In genomic region chr19:18917593-18917992, GRCh38 we compare ENCODE assay signal across 8 cellular contexts. TPM values are rescaled to one million over a fixed set of nuclear protein-coding genes. Genes with fewer than 3 reads are reported as not detected.
DNase-seq lines count a peak whose midpoint lies in the region; TF ChIP-seq lines count a peak whose summit lies in the region.
"Not testable (repeated sequence)": the region's sequence is repeated elsewhere in the genome, so short reads cannot be mapped to it uniquely, and the experiment has no call there.

No MANE protein-coding gene starts in this region.

- peak overlapping the region; percentile 85 for H3K27ac Mint-ChIP-seq in activated CD4-positive, alpha-beta T cell treated with anti-CD3 and anti-CD28 coated beads, Interleukin-2, amount 10 ng/mL, durations not matched to agents 7 days and 5 days
- not testable (repeated sequence) for H3K27ac Mint-ChIP-seq in activated naive CD8-positive, alpha-beta T cell treated with anti-CD3 and anti-CD28 coated beads for 36 hours; endothelial cell (ENCODE audit: unreplicated experiment)
- peak overlapping the region; percentile 82 for H3K27ac Mint-ChIP-seq in mesothelial cell of epicardium

- TF ChIP-seq CTCF in AG10803 (conservative IDR thresholded peaks at IDR 0.05; ENCODE audit: low read length); OCI-LY1 (IDR thresholded peaks at IDR 0.05; ENCODE audit: low read length); endothelial cell (IDR thresholded peaks at IDR 0.05; ENCODE audit: unreplicated experiment); mesothelial cell of epicardium (IDR thresholded peaks at IDR 0.05; ENCODE audit: unreplicated experiment); smooth muscle cell (IDR thresholded peaks at IDR 0.05; ENCODE audit: borderline replicate concordance, insufficient read depth, poor library complexity, severe bottlenecking): not testable (repeated sequence)

- peaks cover 40% of the 10 kb centered on the region for H3K36me3 Mint-ChIP-seq in activated CD4-positive, alpha-beta T cell treated with anti-CD3 and anti-CD28 coated beads, Interleukin-2, amount 10 ng/mL, durations not matched to agents 7 days and 5 days (ENCODE audit: low read depth)
- H3K36me3 Mint-ChIP-seq in activated naive CD8-positive, alpha-beta T cell treated with anti-CD3 and anti-CD28 coated beads for 36 hours: peaks cover 39% of the 10 kb centered on the region
- H3K36me3 Mint-ChIP-seq in endothelial cell (ENCODE audit: low read depth, unreplicated experiment): peaks cover 21% of the 10 kb centered on the region
- H3K36me3 Mint-ChIP-seq in mesothelial cell of epicardium: peaks cover 17% of the 10 kb centered on the region

- H3K4me3 ChIP-seq in AG10803 (ENCODE audit: low read length) (peak overlapping the region; percentile 27; the same call in 1 of the 2 replicates), GM23248 (peak overlapping the region; percentile 86), OCI-LY1 (ENCODE audit: low read depth, low read length, poor library complexity, severe bottlenecking) (peak overlapping the region; percentile 94), smooth muscle cell (peak overlapping the region; percentile 93)

- H3K9me2 ChIP-seq in GM23248 (ENCODE audit: insufficient read depth); OCI-LY1 (ENCODE audit: low read depth, low read length): not testable (repeated sequence)

- not testable (repeated sequence) for H3K9me3 ChIP-seq in GM23248 (ENCODE audit: low read depth); OCI-LY1 (ENCODE audit: low read length); smooth muscle cell (replicated peaks; ENCODE audit: low read depth)

- not testable (repeated sequence) for H4K20me1 ChIP-seq in GM23248 (ENCODE audit: insufficient read depth); OCI-LY1 (ENCODE audit: insufficient read depth, low read length)
- H4K20me1 ChIP-seq in smooth muscle cell (ENCODE audit: low read depth): peaks cover 44% of the 10 kb centered on the region

- not testable (repeated sequence) for H3K27me3 Mint-ChIP-seq in activated CD4-positive, alpha-beta T cell treated with anti-CD3 and anti-CD28 coated beads, Interleukin-2, amount 10 ng/mL, durations not matched to agents 7 days and 5 days; activated naive CD8-positive, alpha-beta T cell treated with anti-CD3 and anti-CD28 coated beads for 36 hours; mesothelial cell of epicardium (ENCODE audit: low read depth)
- H3K27me3 Mint-ChIP-seq in endothelial cell (ENCODE audit: unreplicated experiment): peaks cover 25% of the 10 kb centered on the region

- not testable (repeated sequence) for H3K9me3 Mint-ChIP-seq in activated CD4-positive, alpha-beta T cell treated with anti-CD3 and anti-CD28 coated beads, Interleukin-2, amount 10 ng/mL, durations not matched to agents 7 days and 5 days; activated naive CD8-positive, alpha-beta T cell treated with anti-CD3 and anti-CD28 coated beads for 36 hours; endothelial cell (ENCODE audit: unreplicated experiment); mesothelial cell of epicardium

- in situ Hi-C loops in GM23248 (cut with MboI): not testable (repeated sequence)

- not testable (repeated sequence) for H2AFZ ChIP-seq in GM23248; OCI-LY1 (ENCODE audit: low read length); smooth muscle cell (ENCODE audit: low read depth)

- H3K4me2 ChIP-seq in GM23248 (ENCODE audit: unreplicated experiment) (peak overlapping the region; percentile 89), OCI-LY1 (ENCODE audit: low read length) (peak overlapping the region; percentile 75), smooth muscle cell (peak overlapping the region; percentile 88)

- POLR2A ChIA-PET in activated CD4-positive, alpha-beta T cell treated with anti-CD3 and anti-CD28 coated beads, Interleukin-2, amount 10 ng/mL, durations not matched to agents 7 days and 5 days (lab: Charles Lee): not testable (repeated sequence)

- peak overlapping the region; percentile 94; the same call in 1 of the 2 replicates for H3K9ac ChIP-seq in GM23248
- not testable (repeated sequence) for H3K9ac ChIP-seq in OCI-LY1 (ENCODE audit: low read length); smooth muscle cell (ENCODE audit: low read depth)

- not testable (repeated sequence) for H3F3A ChIP-seq in GM23248 (ENCODE audit: insufficient read depth); OCI-LY1 (ENCODE audit: insufficient read depth, low read length); smooth muscle cell (ENCODE audit: low read depth)

- peaks cover 22% of the 10 kb centered on the region for H3K4me1 ChIP-seq in GM23248 (ENCODE audit: insufficient read depth)
- peaks cover 31% of the 10 kb centered on the region for H3K4me1 ChIP-seq in OCI-LY1 (ENCODE audit: insufficient read depth, low read length, severe bottlenecking)
- H3K4me1 ChIP-seq in smooth muscle cell (ENCODE audit: low read depth): not testable (repeated sequence)

- WGBS in GM23248 (ENCODE audit: low coverage in 1 of 2, low lambda C conversion rate in 2 of 2, missing lambda C conversion rate in 2 of 2), 2 experiments: 87 to 91% methylated on average over 9 of the region's 9 CpGs
- WGBS in smooth muscle cell (ENCODE audit: low lambda C conversion rate): 98% methylated on average over 9 of the region's 9 CpGs

- not testable (repeated sequence) for H3K27me3 ChIP-seq in GM23248 (replicated peaks; ENCODE audit: insufficient read depth); OCI-LY1 (ENCODE audit: insufficient read depth, low read length); smooth muscle cell (ENCODE audit: low read depth)

- H3K4me1 Mint-ChIP-seq in activated CD4-positive, alpha-beta T cell treated with anti-CD3 and anti-CD28 coated beads, Interleukin-2, amount 10 ng/mL, durations not matched to agents 7 days and 5 days: peaks cover 40% of the 10 kb centered on the region
- peaks cover 30% of the 10 kb centered on the region for H3K4me1 Mint-ChIP-seq in activated naive CD8-positive, alpha-beta T cell treated with anti-CD3 and anti-CD28 coated beads for 36 hours
- peaks cover 24% of the 10 kb centered on the region for H3K4me1 Mint-ChIP-seq in endothelial cell (ENCODE audit: unreplicated experiment)
- peaks cover 29% of the 10 kb centered on the region for H3K4me1 Mint-ChIP-seq in mesothelial cell of epicardium

- CTCF ChIA-PET in activated CD4-positive, alpha-beta T cell treated with anti-CD3 and anti-CD28 coated beads, Interleukin-2, amount 10 ng/mL, durations not matched to agents 7 days and 5 days (lab: Charles Lee): not testable (repeated sequence)

- H3K79me2 ChIP-seq in GM23248 (ENCODE audit: insufficient read depth) (peaks cover 87% of the 10 kb centered on the region), OCI-LY1 (ENCODE audit: insufficient read depth, low read length) (peaks cover 21% of the 10 kb centered on the region), smooth muscle cell (ENCODE audit: low read depth) (peaks cover 79% of the 10 kb centered on the region)

- H3K36me3 ChIP-seq in GM23248 (ENCODE audit: low read depth); smooth muscle cell (ENCODE audit: low read depth): not testable (repeated sequence)
- peaks cover 42% of the 10 kb centered on the region for H3K36me3 ChIP-seq in OCI-LY1 (ENCODE audit: insufficient read depth, low read length)

- peak overlapping the region; percentile 97 for H3K4me3 Mint-ChIP-seq in activated CD4-positive, alpha-beta T cell treated with anti-CD3 and anti-CD28 coated beads, Interleukin-2, amount 10 ng/mL, durations not matched to agents 7 days and 5 days
- H3K4me3 Mint-ChIP-seq in activated naive CD8-positive, alpha-beta T cell treated with anti-CD3 and anti-CD28 coated beads for 36 hours: peak overlapping the region; percentile 80
- H3K4me3 Mint-ChIP-seq in endothelial cell (ENCODE audit: unreplicated experiment) (peak overlapping the region; percentile 32), mesothelial cell of epicardium (peak overlapping the region; percentile 61)

- not testable (repeated sequence) for DNase-seq in AG10803 (ENCODE audit: low read depth); GM23248; activated CD4-positive, alpha-beta T cell treated with anti-CD3 and anti-CD28 coated beads, Interleukin-2, amount 10 ng/mL, durations not matched to agents 7 days and 5 days; activated naive CD8-positive, alpha-beta T cell treated with anti-CD3 and anti-CD28 coated beads for 36 hours; endothelial cell (ENCODE audit: low spot score); mesothelial cell of epicardium (ENCODE audit: low spot score in 2 of 2, unreplicated experiment in 2 of 2); smooth muscle cell (lab: John Stamatoyannopoulos, UW; ENCODE audit: unreplicated experiment)

- peak overlapping the region; percentile 94; the same call in 1 of the 2 replicates for H3K27ac ChIP-seq in GM23248
- not testable (repeated sequence) for H3K27ac ChIP-seq in OCI-LY1 (ENCODE audit: low read depth, low read length, poor library complexity, severe bottlenecking); smooth muscle cell (ENCODE audit: low read depth)

RNA-seq across cellular contexts. Expression of gene COPE, which starts 1.6 kb away (rescaled TPM):
- total RNA-seq in GM23248 (2014; rRNA removed; shearing (Covaris generic)): 347 and 359 TPM in 2 replicates
- polyA plus RNA-seq in GM23248 (2016; fragmentation: Nextera tagmentation; extraction: Ambion mirVana) (322 and 330 TPM in 2 replicates), smooth muscle cell (452 and 497 TPM in 2 replicates)
- total RNA-seq in activated CD4-positive, alpha-beta T cell treated with anti-CD3 and anti-CD28 coated beads, Interleukin-2, amount 10 ng/mL, durations not matched to agents 7 days and 5 days: 100 to 1,000 TPM; 218 to 258 TPM
- 100 to 1,000 TPM; 169 to 174 TPM for total RNA-seq in activated naive CD8-positive, alpha-beta T cell treated with anti-CD3 and anti-CD28 coated beads for 36 hours
- total RNA-seq in endothelial cell (ENCODE audit: unreplicated experiment) (213 TPM), mesothelial cell of epicardium (161 to 174 TPM (median 163 TPM) in 3 replicates), smooth muscle cell (187 and 236 TPM in 2 replicates)

RNA-seq across cellular contexts. Expression of gene DDX49, which starts 1.9 kb away (rescaled TPM):
- total RNA-seq in GM23248 (2014; rRNA removed; shearing (Covaris generic)): 71.6 and 76.0 TPM in 2 replicates
- polyA plus RNA-seq in GM23248 (2016; fragmentation: Nextera tagmentation; extraction: Ambion mirVana) (53.4 and 56.5 TPM in 2 replicates), smooth muscle cell (39.6 and 57.9 TPM in 2 replicates)
- total RNA-seq in activated CD4-positive, alpha-beta T cell treated with anti-CD3 and anti-CD28 coated beads, Interleukin-2, amount 10 ng/mL, durations not matched to agents 7 days and 5 days: 10 to 100 TPM; 40.6 to 50.6 TPM
- 10 to 100 TPM; 87.4 to 89.2 TPM for total RNA-seq in activated naive CD8-positive, alpha-beta T cell treated with anti-CD3 and anti-CD28 coated beads for 36 hours
- total RNA-seq in endothelial cell (ENCODE audit: unreplicated experiment) (33.7 TPM), mesothelial cell of epicardium (41.3 to 46.1 TPM (median 45.6 TPM) in 3 replicates), smooth muscle cell (36.1 and 55.3 TPM in 2 replicates)

RNA-seq across cellular contexts. Expression of gene CERS1, which starts 21.6 kb away (rescaled TPM):
- total RNA-seq in GM23248 (2014; rRNA removed; shearing (Covaris generic)): 0.25 and 0.54 TPM in 2 replicates
- polyA plus RNA-seq in GM23248 (2016; fragmentation: Nextera tagmentation; extraction: Ambion mirVana) (0.38 and 0.54 TPM in 2 replicates), smooth muscle cell (4.2 TPM in 2 replicates)
- total RNA-seq in activated CD4-positive, alpha-beta T cell treated with anti-CD3 and anti-CD28 coated beads, Interleukin-2, amount 10 ng/mL, durations not matched to agents 7 days and 5 days: not detected
- total RNA-seq in activated naive CD8-positive, alpha-beta T cell treated with anti-CD3 and anti-CD28 coated beads for 36 hours: under 1 TPM; 0.19 to 0.28 TPM
- total RNA-seq in endothelial cell (ENCODE audit: unreplicated experiment) (15.7 TPM), mesothelial cell of epicardium (8.5 to 9.4 TPM (median 8.8 TPM) in 3 replicates), smooth muscle cell (0.81 and 2.4 TPM in 2 replicates)

RNA-seq across cellular contexts. Expression of gene HOMER3, which starts 23.4 kb away (rescaled TPM):
- total RNA-seq in GM23248 (2014; rRNA removed; shearing (Covaris generic)): 107 and 134 TPM in 2 replicates
- 64.6 and 65.1 TPM in 2 replicates for polyA plus RNA-seq in GM23248 (2016; fragmentation: Nextera tagmentation; extraction: Ambion mirVana)
- total RNA-seq in activated CD4-positive, alpha-beta T cell treated with anti-CD3 and anti-CD28 coated beads, Interleukin-2, amount 10 ng/mL, durations not matched to agents 7 days and 5 days: not detected
- not detected for total RNA-seq in activated naive CD8-positive, alpha-beta T cell treated with anti-CD3 and anti-CD28 coated beads for 36 hours
- total RNA-seq in endothelial cell (ENCODE audit: unreplicated experiment): 222 TPM
- total RNA-seq in mesothelial cell of epicardium: 53.7 to 60.4 TPM (median 56.3 TPM) in 3 replicates
- total RNA-seq in smooth muscle cell: 37.4 and 40.0 TPM in 2 replicates
- 85.1 and 88.1 TPM in 2 replicates for polyA plus RNA-seq in smooth muscle cell

Comparison
In these comparisons a context has a peak if more than half of its experiments do, and no peak if none do; other contexts are left out.
1. H3K4me3 ChIP-seq: peak in every context shown above with its lines; median percentile 94 in OCI-LY1; 93 in smooth muscle cell; 86 in GM23248; 27 in AG10803.
2. H3K4me3 Mint-ChIP-seq: peak in every context shown above with its lines; median percentile 97 in activated CD4-positive, alpha-beta T cell treated with anti-CD3 and anti-CD28 coated beads, Interleukin-2, amount 10 ng/mL, durations not matched to agents 7 days and 5 days; 80 in activated naive CD8-positive, alpha-beta T cell treated with anti-CD3 and anti-CD28 coated beads for 36 hours; 61 in mesothelial cell of epicardium; 32 in endothelial cell.